ENCODE assay signal across 8 cellular contexts in the genomic region with DNA sequence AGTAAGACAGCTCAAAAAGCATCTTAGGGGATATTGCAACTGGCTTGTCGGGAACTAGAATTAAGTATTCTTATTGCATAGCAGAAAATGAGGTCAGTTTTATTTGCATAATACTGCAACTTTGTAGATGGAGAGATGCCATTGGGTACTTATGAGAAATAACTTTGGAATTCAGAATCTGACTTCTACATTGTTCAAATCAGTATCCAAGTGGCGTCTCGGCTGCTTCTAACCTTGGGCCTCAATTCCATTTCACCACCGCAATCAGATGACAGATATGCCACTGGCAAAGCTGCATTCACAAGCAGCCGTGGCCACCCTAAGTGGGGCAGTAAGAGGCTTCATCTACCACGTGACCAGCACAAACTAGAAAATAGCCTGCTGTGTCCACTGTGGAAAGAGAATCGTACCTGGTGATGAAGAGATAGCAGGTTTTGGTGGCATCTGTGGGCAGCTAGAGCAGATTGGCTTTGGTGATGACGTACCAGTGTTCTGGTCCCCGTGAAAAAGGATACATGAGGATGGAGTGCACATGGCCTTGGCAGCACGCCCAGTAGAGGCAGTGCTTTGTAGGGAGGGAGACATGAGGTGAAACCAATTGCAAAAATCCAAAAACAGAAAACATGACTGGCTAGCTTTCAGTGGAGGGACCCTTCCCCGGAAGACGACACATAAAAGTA.
A peak's percentile ranks its signal among the peaks of the same experiment; 100 is the strongest.
DNase-seq lines count a peak whose midpoint lies in the region; ATAC-seq lines count a peak whose summit lies in the region.

No MANE protein-coding gene starts in this region.

- ATAC-seq in HG02642 (IDR thresholded peaks at IDR 0.05; ENCODE audit: poor library complexity, unreplicated experiment) (no peak), HG03521 (IDR thresholded peaks at IDR 0.05; ENCODE audit: unreplicated experiment) (no peak), HG03354 (IDR thresholded peaks at IDR 0.05; ENCODE audit: poor library complexity, severe bottlenecking, unreplicated experiment) (no peak)

- DNase-seq in COR-L47 (lab: John Stamatoyannopoulos, UW), result peak; percentile 88
- peak; percentile 84 for DNase-seq in NCI-H2196 (lab: John Stamatoyannopoulos, UW; ENCODE audit: unreplicated experiment)
- peak; percentile 98 for DNase-seq in cerebellar cortex (ENCODE audit: low spot score)
- DNase-seq in nucleus accumbens (lab: John Stamatoyannopoulos, UW), result peak in 31 of 56 donors; percentile 13 to 65 (median 29)
- no peak for DNase-seq in germinal center (ENCODE audit: low spot score)
